29 cellular contexts compared by ENCODE assay signal in genomic region chr19:41294393-41294792, GRCh38. TPM values are rescaled to one million over a fixed set of nuclear protein-coding genes. Genes with fewer than 3 reads are reported as not detected.
DNase-seq lines count a peak whose midpoint lies in the region; ATAC-seq and TF ChIP-seq lines count a peak whose summit lies in the region.
"Had no signal": no experiment of that assay in that cellular context is flagged by ENCODE, and none has a peak within 500 bp of the region (broad histone marks: within the 10 kb centered on the region; RNA-seq: fewer than 3 reads in every experiment).

No MANE protein-coding gene starts in this region.

- H3K27ac Mint-ChIP-seq in CD14-positive monocyte (peak overlapping the region in 5 of 7 donors; percentile 14 to 79 (median 28)), progenitor cell of endocrine pancreas (peak overlapping the region; percentile 65)
- peak overlapping the region; percentile 18 for H3K27ac Mint-ChIP-seq in CD8-positive, alpha-beta T cell
- peak overlapping the region; percentile 94 to 97 for H3K27ac Mint-ChIP-seq in effector memory CD8-positive, alpha-beta T cell
- H3K27ac Mint-ChIP-seq: GM23338, nephron progenitor cell had no signal

- H3K9me3 Mint-ChIP-seq in CD14-positive monocyte (no peaks in the 10 kb centered on the region), progenitor cell of endocrine pancreas (ENCODE audit: low read depth) (no peaks in the 10 kb centered on the region)
- H3K9me3 Mint-ChIP-seq in CD8-positive, alpha-beta T cell, result no peaks in the 10 kb centered on the region
- no peaks in the 10 kb centered on the region for H3K9me3 Mint-ChIP-seq in effector memory CD8-positive, alpha-beta T cell
- H3K9me3 Mint-ChIP-seq: GM23338, nephron progenitor cell had no signal

- H3K4me1 Mint-ChIP-seq in CD14-positive monocyte, result peaks cover 21% of the 10 kb centered on the region
- H3K4me1 Mint-ChIP-seq in CD8-positive, alpha-beta T cell (ENCODE audit: low read depth), result peaks cover 39% of the 10 kb centered on the region
- peaks cover 33 to 46% of the 10 kb centered on the region in 2 donors for H3K4me1 Mint-ChIP-seq in effector memory CD8-positive, alpha-beta T cell (ENCODE audit: low read depth in 2 of 2)
- H3K4me1 Mint-ChIP-seq in progenitor cell of endocrine pancreas (ENCODE audit: low read depth), result peaks cover 26% of the 10 kb centered on the region

- DNase-seq in CD14-positive monocyte (ENCODE audit: low spot score) (no peak), progenitor cell of endocrine pancreas (ENCODE audit: low spot score, unreplicated experiment) (no peak), head of caudate nucleus (no peak)
- DNase-seq in CD8-positive, alpha-beta T cell, result no peak
- no peak for DNase-seq in effector memory CD8-positive, alpha-beta T cell
- DNase-seq: activated CD4-positive, alpha-beta T cell treated with anti-CD3 and anti-CD28 coated beads for 4 hours; activated naive CD4-positive, alpha-beta T cell treated with Interleukin-2 at 50 U/mL for 16 hours; activated T-cell treated with anti-CD3 and anti-CD28 coated beads, Interleukin-2, amount 50 U/mL, for 48 hours; caudate nucleus; cortex of kidney; DND-41; effector memory CD4-positive, alpha-beta T cell; erythroblast; GF-D8; glutamatergic neuron; kidney; NCI-H1048; NCI-H1694 treated with DMSO at 0.1 percent for 48 hours; NCI-H446 treated with DMSO at 0.1 percent for 48 hours; NCI-H82; nephron progenitor cell; ovary; small intestine; thyroid gland; WERI-Rb-1 had no signal

- no peak overlapping the region for H3K27ac ChIP-seq in CD8-positive, alpha-beta T cell (ENCODE audit: low read depth, low read length)
- H3K27ac ChIP-seq: BLaER1, ovary, thyroid gland, WERI-Rb-1 had no signal

- H3K4me1 ChIP-seq in CD8-positive, alpha-beta T cell (ENCODE audit: insufficient read depth, low read length), result peaks cover 34% of the 10 kb centered on the region

- H3K36me3 ChIP-seq in CD8-positive, alpha-beta T cell (ENCODE audit: insufficient read depth, low read length), result peaks cover 63% of the 10 kb centered on the region
- H3K36me3 ChIP-seq: ovary had no signal

- POLR2A ChIA-PET in CD8-positive, alpha-beta T cell (lab: Charles Lee), result interaction anchor here (0.9 to 9.4 kb wide), 3 partner anchors 13 to 30 kb away, joined by 3 to 48 read pairs (median 3); partner anchors contain the start of gene HNRNPUL1

- H3K4me3 ChIP-seq in CD8-positive, alpha-beta T cell (ENCODE audit: low read depth, low read length), result no peak overlapping the region
- H3K4me3 ChIP-seq: BLaER1, GM23338, ovary, thyroid gland had no signal

- no peaks in the 10 kb centered on the region for H3K27me3 ChIP-seq in CD8-positive, alpha-beta T cell (ENCODE audit: insufficient read depth, low read length)
- H3K27me3 ChIP-seq: BLaER1, ovary, thyroid gland had no signal

- TF ChIP-seq CTCF in CD14-positive monocyte (IDR thresholded peaks at IDR 0.05) (no peak), progenitor cell of endocrine pancreas (IDR thresholded peaks at IDR 0.05; ENCODE audit: unreplicated experiment) (no peak)
- TF ChIP-seq CTCF in CD8-positive, alpha-beta T cell (IDR thresholded peaks at IDR 0.05), result no peak

- no peak for ATAC-seq in CD8-positive, alpha-beta T cell
- no peak for ATAC-seq in effector memory CD8-positive, alpha-beta T cell (replicated peaks)
- ATAC-seq in HG03045 (IDR thresholded peaks at IDR 0.05; ENCODE audit: unreplicated experiment), result no peak
- ATAC-seq in GM19467 (IDR thresholded peaks at IDR 0.05; ENCODE audit: unreplicated experiment), result no peak
- ATAC-seq: GM23338 had no signal

- H3K36me3 Mint-ChIP-seq in CD14-positive monocyte, result peaks cover 94 to 98% of the 10 kb centered on the region in 2 donors
- H3K36me3 Mint-ChIP-seq in CD8-positive, alpha-beta T cell, result peaks cover 94% of the 10 kb centered on the region
- peaks cover 99% of the 10 kb centered on the region for H3K36me3 Mint-ChIP-seq in effector memory CD8-positive, alpha-beta T cell (ENCODE audit: insufficient read depth)
- peaks cover 42% of the 10 kb centered on the region for H3K36me3 Mint-ChIP-seq in progenitor cell of endocrine pancreas (ENCODE audit: insufficient read depth)

- H3K27me3 Mint-ChIP-seq in CD14-positive monocyte (ENCODE audit: low read depth in 3 of 3), result no peaks in the 10 kb centered on the region
- H3K27me3 Mint-ChIP-seq in CD8-positive, alpha-beta T cell (ENCODE audit: low read depth), result no peaks in the 10 kb centered on the region
- H3K27me3 Mint-ChIP-seq in effector memory CD8-positive, alpha-beta T cell, result no peaks in the 10 kb centered on the region
- H3K27me3 Mint-ChIP-seq in progenitor cell of endocrine pancreas, result no peaks in the 10 kb centered on the region

- CTCF ChIA-PET in CD8-positive, alpha-beta T cell (lab: Charles Lee), result interaction anchor here (0.7 to 1.9 kb wide), 2 partner anchors 10 to 14 kb away, joined by 3 to 9 read pairs; no protein-coding TSS in a partner anchor

- intact Hi-C loops in CD14-positive monocyte (cut with micrococcal nuclease), result no loop called here
- intact Hi-C loops in CD8-positive, alpha-beta T cell (cut with DNase I, micrococcal nuclease), result no loop called here
- intact Hi-C loops in head of caudate nucleus (cut with DNase I), result no loop called here

- H3K4me3 Mint-ChIP-seq in CD14-positive monocyte (no peak overlapping the region), progenitor cell of endocrine pancreas (ENCODE audit: low read depth) (no peak overlapping the region)
- H3K4me3 Mint-ChIP-seq in CD8-positive, alpha-beta T cell, result no peak overlapping the region
- peak overlapping the region in 1 of 2 donors; percentile 28 for H3K4me3 Mint-ChIP-seq in effector memory CD8-positive, alpha-beta T cell
- H3K4me3 Mint-ChIP-seq: GM23338, nephron progenitor cell had no signal

- H3K9me3 ChIP-seq in CD8-positive, alpha-beta T cell (ENCODE audit: low read length), result no peaks in the 10 kb centered on the region
- H3K9me3 ChIP-seq: BLaER1, ovary, thyroid gland had no signal

RNA-seq across cellular contexts. Expression of gene CCDC97, which starts 15.6 kb away (rescaled TPM):
- polyA plus RNA-seq in CD14-positive monocyte, result 10 to 100 TPM in 1 of 2 donors, 1 to 10 TPM in 1; 8.8 to 13.0 TPM
- total RNA-seq in CD8-positive, alpha-beta T cell, result 10 to 100 TPM; 32.0 to 33.5 TPM
- 44.9 and 46.5 TPM in 2 replicates for total RNA-seq in progenitor cell of endocrine pancreas

RNA-seq across cellular contexts. Expression of gene HNRNPUL1, which starts 30.2 kb away (rescaled TPM):
- polyA plus RNA-seq in CD14-positive monocyte, result 10 to 100 TPM; 22.6 to 30.3 TPM
- 100 to 1,000 TPM; 416 to 448 TPM for total RNA-seq in CD8-positive, alpha-beta T cell
- total RNA-seq in progenitor cell of endocrine pancreas, result 256 and 259 TPM in 2 replicates

RNA-seq across cellular contexts. Expression of gene TGFB1, which starts 59.3 kb away (rescaled TPM):
- 10 to 100 TPM; 30.6 to 42.2 TPM for polyA plus RNA-seq in CD14-positive monocyte
- 100 to 1,000 TPM; 652 to 710 TPM for total RNA-seq in CD8-positive, alpha-beta T cell
- total RNA-seq in progenitor cell of endocrine pancreas, result 4.3 and 5.5 TPM in 2 replicates

Comparison
In these comparisons a context has a peak if more than half of its experiments do, and no peak if none do; other contexts are left out.
1. H3K27ac Mint-ChIP-seq: peak in every context shown above with its lines; median percentile 96 in effector memory CD8-positive, alpha-beta T cell; 65 in progenitor cell of endocrine pancreas; 28 in CD14-positive monocyte; 18 in CD8-positive, alpha-beta T cell.
2. RNA of gene TGFB1, which starts 59.3 kb away (total RNA-seq): 652 to 710 TPM in CD8-positive, alpha-beta T cell; 4.3 to 5.5 TPM in progenitor cell of endocrine pancreas; every median in the first group is over 100 times any median in the second.